In the genomic region with DNA sequence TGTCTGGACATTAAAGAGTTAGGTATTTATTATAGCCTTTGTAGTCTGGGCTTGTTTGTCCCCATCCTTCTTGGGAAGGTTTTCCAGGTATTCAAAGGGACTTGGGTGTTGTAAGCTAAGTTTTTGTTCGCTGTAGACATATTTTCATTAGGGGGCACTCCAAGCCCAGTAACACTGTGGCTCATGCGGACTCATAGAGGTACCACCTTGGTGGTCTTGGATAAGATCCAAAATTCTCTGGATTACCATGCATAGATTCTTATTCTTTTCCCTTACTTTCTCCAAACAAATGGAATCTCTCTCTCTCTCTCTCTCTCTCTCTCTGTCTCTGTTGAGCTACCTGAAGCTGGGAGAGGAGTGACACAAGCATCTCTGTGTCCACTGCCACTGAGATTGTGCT, we compare ENCODE assay signal across 2 cellular contexts.
TF ChIP-seq lines count a peak whose summit lies in the region.

No MANE protein-coding gene starts in this region.

TF ChIP-seq in A549, 52 proteins besides CTCF, POLR2A, EP300 and RAD21:
- TF ChIP-seq RARB (CRISPR knock-in tag; IDR thresholded peaks at IDR 0.05) (no peak), ZNF302 (CRISPR knock-in tag; IDR thresholded peaks at IDR 0.05) (no peak), HOXB13 (CRISPR knock-in tag; IDR thresholded peaks at IDR 0.05; ENCODE audit: low read depth) (no peak), GATA3 (IDR thresholded peaks at IDR 0.05; ENCODE audit: borderline replicate concordance) (no peak), RFX5 (IDR thresholded peaks at IDR 0.05) (no peak), EHMT2 (IDR thresholded peaks at IDR 0.05; ENCODE audit: low read depth) (no peak), FOXS1 (CRISPR knock-in tag; IDR thresholded peaks at IDR 0.05) (no peak), NFE2L2 (conservative IDR thresholded peaks at IDR 0.05; ENCODE audit: low read length) (no peak), HEYL (CRISPR knock-in tag; IDR thresholded peaks at IDR 0.05) (no peak), EHF (CRISPR knock-in tag; IDR thresholded peaks at IDR 0.05) (no peak), SMC3 (IDR thresholded peaks at IDR 0.05) (no peak), PBX3 (IDR thresholded peaks at IDR 0.05) (no peak), HDAC2 (IDR thresholded peaks at IDR 0.05) (no peak), SREBF2 (IDR thresholded peaks at IDR 0.05) (no peak), FOSL2 (IDR thresholded peaks at IDR 0.05) (no peak), FOSL2 (CRISPR knock-in tag; IDR thresholded peaks at IDR 0.05) (no peak), ZSCAN20 (CRISPR knock-in tag; IDR thresholded peaks at IDR 0.05) (no peak), TFCP2L1 (CRISPR knock-in tag; IDR thresholded peaks at IDR 0.05) (no peak)
- TF ChIP-seq, protein P1, sequence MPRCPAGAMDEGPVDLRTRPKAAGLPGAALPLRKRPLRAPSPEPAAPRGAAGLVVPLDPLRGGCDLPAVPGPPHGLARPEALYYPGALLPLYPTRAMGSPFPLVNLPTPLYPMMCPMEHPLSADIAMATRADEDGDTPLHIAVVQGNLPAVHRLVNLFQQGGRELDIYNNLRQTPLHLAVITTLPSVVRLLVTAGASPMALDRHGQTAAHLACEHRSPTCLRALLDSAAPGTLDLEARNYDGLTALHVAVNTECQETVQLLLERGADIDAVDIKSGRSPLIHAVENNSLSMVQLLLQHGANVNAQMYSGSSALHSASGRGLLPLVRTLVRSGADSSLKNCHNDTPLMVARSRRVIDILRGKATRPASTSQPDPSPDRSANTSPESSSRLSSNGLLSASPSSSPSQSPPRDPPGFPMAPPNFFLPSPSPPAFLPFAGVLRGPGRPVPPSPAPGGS (IDR thresholded peaks at IDR 0.05), result no peak
- TF ChIP-seq, protein P2, sequence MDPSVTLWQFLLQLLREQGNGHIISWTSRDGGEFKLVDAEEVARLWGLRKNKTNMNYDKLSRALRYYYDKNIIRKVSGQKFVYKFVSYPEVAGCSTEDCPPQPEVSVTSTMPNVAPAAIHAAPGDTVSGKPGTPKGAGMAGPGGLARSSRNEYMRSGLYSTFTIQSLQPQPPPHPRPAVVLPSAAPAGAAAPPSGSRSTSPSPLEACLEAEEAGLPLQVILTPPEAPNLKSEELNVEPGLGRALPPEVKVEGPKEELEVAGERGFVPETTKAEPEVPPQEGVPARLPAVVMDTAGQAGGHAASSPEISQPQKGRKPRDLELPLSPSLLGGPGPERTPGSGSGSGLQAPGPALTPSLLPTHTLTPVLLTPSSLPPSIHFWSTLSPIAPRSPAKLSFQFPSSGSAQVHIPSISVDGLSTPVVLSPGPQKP (IDR thresholded peaks at IDR 0.05; ENCODE audit: low read depth, low read length), result no peak
- TF ChIP-seq, protein P3, sequence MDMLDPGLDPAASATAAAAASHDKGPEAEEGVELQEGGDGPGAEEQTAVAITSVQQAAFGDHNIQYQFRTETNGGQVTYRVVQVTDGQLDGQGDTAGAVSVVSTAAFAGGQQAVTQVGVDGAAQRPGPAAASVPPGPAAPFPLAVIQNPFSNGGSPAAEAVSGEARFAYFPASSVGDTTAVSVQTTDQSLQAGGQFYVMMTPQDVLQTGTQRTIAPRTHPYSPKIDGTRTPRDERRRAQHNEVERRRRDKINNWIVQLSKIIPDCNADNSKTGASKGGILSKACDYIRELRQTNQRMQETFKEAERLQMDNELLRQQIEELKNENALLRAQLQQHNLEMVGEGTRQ (IDR thresholded peaks at IDR 0.05), result no peak

TF ChIP-seq in H1, 55 proteins besides CTCF, POLR2A, EP300 and RAD21:
- no peak for TF ChIP-seq TCF12 (IDR thresholded peaks at IDR 0.05; ENCODE audit: low read depth, low read length)
- no peak for TF ChIP-seq RFX5 (IDR thresholded peaks at IDR 0.05; ENCODE audit: borderline replicate concordance, low read depth, low read length)
- no peak for TF ChIP-seq CREB1 (IDR thresholded peaks at IDR 0.05)
- TF ChIP-seq, protein P4, sequence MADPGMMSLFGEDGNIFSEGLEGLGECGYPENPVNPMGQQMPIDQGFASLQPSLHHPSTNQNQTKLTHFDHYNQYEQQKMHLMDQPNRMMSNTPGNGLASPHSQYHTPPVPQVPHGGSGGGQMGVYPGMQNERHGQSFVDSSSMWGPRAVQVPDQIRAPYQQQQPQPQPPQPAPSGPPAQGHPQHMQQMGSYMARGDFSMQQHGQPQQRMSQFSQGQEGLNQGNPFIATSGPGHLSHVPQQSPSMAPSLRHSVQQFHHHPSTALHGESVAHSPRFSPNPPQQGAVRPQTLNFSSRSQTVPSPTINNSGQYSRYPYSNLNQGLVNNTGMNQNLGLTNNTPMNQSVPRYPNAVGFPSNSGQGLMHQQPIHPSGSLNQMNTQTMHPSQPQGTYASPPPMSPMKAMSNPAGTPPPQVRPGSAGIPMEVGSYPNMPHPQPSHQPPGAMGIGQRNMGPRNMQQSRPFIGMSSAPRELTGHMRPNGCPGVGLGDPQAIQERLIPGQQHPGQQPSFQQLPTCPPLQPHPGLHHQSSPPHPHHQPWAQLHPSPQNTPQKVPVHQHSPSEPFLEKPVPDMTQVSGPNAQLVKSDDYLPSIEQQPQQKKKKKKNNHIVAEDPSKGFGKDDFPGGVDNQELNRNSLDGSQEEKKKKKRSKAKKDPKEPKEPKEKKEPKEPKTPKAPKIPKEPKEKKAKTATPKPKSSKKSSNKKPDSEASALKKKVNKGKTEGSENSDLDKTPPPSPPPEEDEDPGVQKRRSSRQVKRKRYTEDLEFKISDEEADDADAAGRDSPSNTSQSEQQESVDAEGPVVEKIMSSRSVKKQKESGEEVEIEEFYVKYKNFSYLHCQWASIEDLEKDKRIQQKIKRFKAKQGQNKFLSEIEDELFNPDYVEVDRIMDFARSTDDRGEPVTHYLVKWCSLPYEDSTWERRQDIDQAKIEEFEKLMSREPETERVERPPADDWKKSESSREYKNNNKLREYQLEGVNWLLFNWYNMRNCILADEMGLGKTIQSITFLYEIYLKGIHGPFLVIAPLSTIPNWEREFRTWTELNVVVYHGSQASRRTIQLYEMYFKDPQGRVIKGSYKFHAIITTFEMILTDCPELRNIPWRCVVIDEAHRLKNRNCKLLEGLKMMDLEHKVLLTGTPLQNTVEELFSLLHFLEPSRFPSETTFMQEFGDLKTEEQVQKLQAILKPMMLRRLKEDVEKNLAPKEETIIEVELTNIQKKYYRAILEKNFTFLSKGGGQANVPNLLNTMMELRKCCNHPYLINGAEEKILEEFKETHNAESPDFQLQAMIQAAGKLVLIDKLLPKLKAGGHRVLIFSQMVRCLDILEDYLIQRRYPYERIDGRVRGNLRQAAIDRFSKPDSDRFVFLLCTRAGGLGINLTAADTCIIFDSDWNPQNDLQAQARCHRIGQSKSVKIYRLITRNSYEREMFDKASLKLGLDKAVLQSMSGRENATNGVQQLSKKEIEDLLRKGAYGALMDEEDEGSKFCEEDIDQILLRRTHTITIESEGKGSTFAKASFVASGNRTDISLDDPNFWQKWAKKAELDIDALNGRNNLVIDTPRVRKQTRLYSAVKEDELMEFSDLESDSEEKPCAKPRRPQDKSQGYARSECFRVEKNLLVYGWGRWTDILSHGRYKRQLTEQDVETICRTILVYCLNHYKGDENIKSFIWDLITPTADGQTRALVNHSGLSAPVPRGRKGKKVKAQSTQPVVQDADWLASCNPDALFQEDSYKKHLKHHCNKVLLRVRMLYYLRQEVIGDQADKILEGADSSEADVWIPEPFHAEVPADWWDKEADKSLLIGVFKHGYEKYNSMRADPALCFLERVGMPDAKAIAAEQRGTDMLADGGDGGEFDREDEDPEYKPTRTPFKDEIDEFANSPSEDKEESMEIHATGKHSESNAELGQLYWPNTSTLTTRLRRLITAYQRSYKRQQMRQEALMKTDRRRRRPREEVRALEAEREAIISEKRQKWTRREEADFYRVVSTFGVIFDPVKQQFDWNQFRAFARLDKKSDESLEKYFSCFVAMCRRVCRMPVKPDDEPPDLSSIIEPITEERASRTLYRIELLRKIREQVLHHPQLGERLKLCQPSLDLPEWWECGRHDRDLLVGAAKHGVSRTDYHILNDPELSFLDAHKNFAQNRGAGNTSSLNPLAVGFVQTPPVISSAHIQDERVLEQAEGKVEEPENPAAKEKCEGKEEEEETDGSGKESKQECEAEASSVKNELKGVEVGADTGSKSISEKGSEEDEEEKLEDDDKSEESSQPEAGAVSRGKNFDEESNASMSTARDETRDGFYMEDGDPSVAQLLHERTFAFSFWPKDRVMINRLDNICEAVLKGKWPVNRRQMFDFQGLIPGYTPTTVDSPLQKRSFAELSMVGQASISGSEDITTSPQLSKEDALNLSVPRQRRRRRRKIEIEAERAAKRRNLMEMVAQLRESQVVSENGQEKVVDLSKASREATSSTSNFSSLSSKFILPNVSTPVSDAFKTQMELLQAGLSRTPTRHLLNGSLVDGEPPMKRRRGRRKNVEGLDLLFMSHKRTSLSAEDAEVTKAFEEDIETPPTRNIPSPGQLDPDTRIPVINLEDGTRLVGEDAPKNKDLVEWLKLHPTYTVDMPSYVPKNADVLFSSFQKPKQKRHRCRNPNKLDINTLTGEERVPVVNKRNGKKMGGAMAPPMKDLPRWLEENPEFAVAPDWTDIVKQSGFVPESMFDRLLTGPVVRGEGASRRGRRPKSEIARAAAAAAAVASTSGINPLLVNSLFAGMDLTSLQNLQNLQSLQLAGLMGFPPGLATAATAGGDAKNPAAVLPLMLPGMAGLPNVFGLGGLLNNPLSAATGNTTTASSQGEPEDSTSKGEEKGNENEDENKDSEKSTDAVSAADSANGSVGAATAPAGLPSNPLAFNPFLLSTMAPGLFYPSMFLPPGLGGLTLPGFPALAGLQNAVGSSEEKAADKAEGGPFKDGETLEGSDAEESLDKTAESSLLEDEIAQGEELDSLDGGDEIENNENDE (IDR thresholded peaks at IDR 0.05; ENCODE audit: insufficient replicate concordance, low read length), result no peak
- no peak for TF ChIP-seq KDM4A (IDR thresholded peaks at IDR 0.05; ENCODE audit: low read depth, low read length, severe bottlenecking)
TF ChIP-seq in H1: peak in this region for 0.
